Comparison of ENCODE assay signal across 19 cellular contexts in the genomic region with DNA sequence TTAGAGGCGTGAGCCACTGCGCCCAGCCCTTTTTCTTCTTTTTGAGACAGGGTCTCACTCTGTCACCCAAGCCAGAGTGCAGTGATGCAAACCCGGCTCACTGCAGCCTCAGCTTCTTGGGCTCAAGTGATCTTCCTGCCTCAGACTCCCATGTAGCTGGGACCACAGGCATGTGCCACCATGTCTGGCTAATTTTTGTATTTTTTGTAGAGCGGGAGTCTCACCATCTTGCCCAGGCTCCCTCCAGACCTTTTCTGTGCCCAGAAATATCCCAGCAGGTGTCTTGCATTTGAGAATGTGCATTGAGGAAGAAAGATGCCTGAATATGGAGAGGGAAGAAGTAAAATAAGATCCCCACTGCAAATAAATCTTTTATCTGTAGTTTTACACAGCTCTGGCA. TPM values are rescaled to one million over a fixed set of nuclear protein-coding genes. Genes with fewer than 3 reads are reported as not detected.
DNase-seq lines count a peak whose midpoint lies in the region; ATAC-seq and TF ChIP-seq lines count a peak whose summit lies in the region.
"Had no signal": no experiment of that assay in that cellular context is flagged by ENCODE, and none has a peak within 500 bp of the region (broad histone marks: within the 10 kb centered on the region; RNA-seq: fewer than 3 reads in every experiment).

No MANE protein-coding gene starts in this region.

- TF ChIP-seq POLR2A in IMR-90 (IDR thresholded peaks at IDR 0.05; ENCODE audit: low read depth, low read length) = no peak

- CTCF ChIA-PET in IMR-90 (lab: Yijun Ruan, JAX) = no interaction called here

- H4K91ac ChIP-seq in IMR-90 (ENCODE audit: insufficient read depth, low read depth, low read length) = peak overlapping the region; percentile 83

- H3K9me3 ChIP-seq in IMR-90 (ENCODE audit: control insufficient read depth, insufficient read depth, low read length) = no peaks in the 10 kb centered on the region
- no peaks in the 10 kb centered on the region for H3K9me3 ChIP-seq in neural progenitor cell (ENCODE audit: low read depth)
- no peaks in the 10 kb centered on the region for H3K9me3 ChIP-seq in upper lobe of right lung
- H3K9me3 ChIP-seq: left ventricle myocardium inferior, mucosa of descending colon, suprapubic skin had no signal

- H3K56ac ChIP-seq in IMR-90 (ENCODE audit: extremely low read depth, insufficient read depth, low read length) = peak overlapping the region; percentile 82

- no peaks in the 10 kb centered on the region for H3K79me1 ChIP-seq in IMR-90 (ENCODE audit: low read depth in 1 of 2, low read length in 2 of 2)

- H2BK20ac ChIP-seq in IMR-90 (ENCODE audit: low read depth, low read length) = peak overlapping the region; percentile 89

- H2AK9ac ChIP-seq in IMR-90 (replicated peaks; ENCODE audit: low read depth, low read length, poor library complexity) = no peak overlapping the region

- peak overlapping the region; percentile 69 for H3K27ac Mint-ChIP-seq in neural progenitor cell
- H3K27ac Mint-ChIP-seq: activated CD4-positive, alpha-beta T cell treated with anti-CD3 and anti-CD28 coated beads for 36 hours; activated naive CD4-positive, alpha-beta T cell treated with anti-CD3 and anti-CD28 coated beads, Interleukin-2, amount 50 U/mL, for 24 hours had no signal

- peak overlapping the region; percentile 65 to 94 for H4K8ac ChIP-seq in IMR-90 (ENCODE audit: low read depth in 2 of 2, low read length in 2 of 2)

- peaks cover 3% of the 10 kb centered on the region for H3K36me3 Mint-ChIP-seq in neural progenitor cell
- H3K36me3 Mint-ChIP-seq: activated naive CD4-positive, alpha-beta T cell treated with anti-CD3 and anti-CD28 coated beads, Interleukin-2, amount 50 U/mL, for 24 hours had no signal

- H3K4me3 ChIP-seq in IMR-90 (ENCODE audit: insufficient read depth, low read depth, low read length) (no peak overlapping the region), brain microvascular endothelial cell (ENCODE audit: low read depth, low read length) (no peak overlapping the region), neural progenitor cell (no peak overlapping the region), upper lobe of right lung (no peak overlapping the region)
- H3K4me3 ChIP-seq: left ventricle myocardium inferior, mucosa of descending colon, suprapubic skin had no signal

- peak overlapping the region; percentile 82; the same call in 1 of the 2 replicates for H3K23ac ChIP-seq in IMR-90 (ENCODE audit: low read depth, low read length)

- H3K18ac ChIP-seq in IMR-90 (ENCODE audit: low read depth, low read length) = peak overlapping the region; percentile 92

- peak overlapping the region; percentile 86 for H3K14ac ChIP-seq in IMR-90 (replicated peaks; ENCODE audit: low read depth, low read length)

- POLR2A ChIA-PET in IMR-90 (lab: Charles Lee; ENCODE audit: unreplicated experiment) = no interaction called here

- BruUV-seq in IMR-90 (replicated peaks; lab: Mats Ljungman, UMichigan) = no TSS peak

- peak overlapping the region; percentile 43; the same call in 2 of the 3 replicates for H2BK15ac ChIP-seq in IMR-90 (ENCODE audit: low read depth, low read length)

- TF ChIP-seq CTCF in IMR-90 (conservative IDR thresholded peaks at IDR 0.05; ENCODE audit: low read depth, low read length) = no peak
- no peak for TF ChIP-seq CTCF in brain microvascular endothelial cell (IDR thresholded peaks at IDR 0.05; ENCODE audit: low read depth, low read length, missing control alignments)
- TF ChIP-seq CTCF in neural progenitor cell (IDR thresholded peaks at IDR 0.05) = no peak
- no peak for TF ChIP-seq CTCF in upper lobe of right lung (IDR thresholded peaks at IDR 0.05)

- H3K4me1 ChIP-seq in IMR-90 (ENCODE audit: control insufficient read depth, insufficient read depth, low read length) = peaks cover 12% of the 10 kb centered on the region
- H3K4me1 ChIP-seq in neural progenitor cell = no peaks in the 10 kb centered on the region
- no peaks in the 10 kb centered on the region for H3K4me1 ChIP-seq in upper lobe of right lung
- H3K4me1 ChIP-seq: suprapubic skin had no signal

- no peaks in the 10 kb centered on the region for H3K9me3 Mint-ChIP-seq in neural progenitor cell
- H3K9me3 Mint-ChIP-seq: activated naive CD4-positive, alpha-beta T cell treated with anti-CD3 and anti-CD28 coated beads, Interleukin-2, amount 50 U/mL, for 24 hours had no signal

- no peaks in the 10 kb centered on the region for H3K79me2 ChIP-seq in neural progenitor cell (ENCODE audit: low read depth)

- no peak for ATAC-seq in IMR-90 (ENCODE audit: low read depth)
- no peak for ATAC-seq in upper lobe of right lung
- ATAC-seq: activated CD4-positive, alpha-beta T cell treated with anti-CD3 and anti-CD28 coated beads for 36 hours had no signal

- H3K4me1 Mint-ChIP-seq in neural progenitor cell = peaks cover 20% of the 10 kb centered on the region
- H3K4me1 Mint-ChIP-seq: activated CD4-positive, alpha-beta T cell treated with anti-CD3 and anti-CD28 coated beads for 36 hours; activated naive CD4-positive, alpha-beta T cell treated with anti-CD3 and anti-CD28 coated beads, Interleukin-2, amount 50 U/mL, for 24 hours had no signal

- no peak overlapping the region for H3K4me3 Mint-ChIP-seq in neural progenitor cell
- H3K4me3 Mint-ChIP-seq: activated CD4-positive, alpha-beta T cell treated with anti-CD3 and anti-CD28 coated beads for 36 hours; activated naive CD4-positive, alpha-beta T cell treated with anti-CD3 and anti-CD28 coated beads, Interleukin-2, amount 50 U/mL, for 24 hours had no signal

- no peaks in the 10 kb centered on the region for H3K36me3 ChIP-seq in IMR-90 (ENCODE audit: control insufficient read depth, insufficient read depth, low read length)
- no peaks in the 10 kb centered on the region for H3K36me3 ChIP-seq in brain microvascular endothelial cell (replicated peaks)
- no peaks in the 10 kb centered on the region for H3K36me3 ChIP-seq in neural progenitor cell
- H3K36me3 ChIP-seq in upper lobe of right lung = no peaks in the 10 kb centered on the region
- H3K36me3 ChIP-seq: left ventricle myocardium inferior, suprapubic skin had no signal

- dilution Hi-C loops in IMR-90 (cut with HindIII; ENCODE audit: low sequenced_read_pairs, unreplicated experiment) = no loop called here

- in situ Hi-C loops in IMR-90 (cut with MboI; ENCODE audit: low sequenced_read_pairs) (no loop called here), brain microvascular endothelial cell (cut with HindIII; ENCODE audit: low pct_ligation_motif_present, low sequenced_read_pairs) (no loop called here)

- WGBS in IMR-90 (ENCODE audit: extremely low coverage in 2 of 2, insufficient read length in 1 of 2), 2 experiments = 94% methylated on average over 2 of the region's 4 CpGs; no CpG with 5 or more reads in 1 of the 2 experiments

- H3K27ac ChIP-seq in IMR-90 (ENCODE audit: insufficient read depth, low read length) (peak overlapping the region; percentile 94), brain microvascular endothelial cell (peak overlapping the region; percentile 77), neural progenitor cell (no peak overlapping the region), upper lobe of right lung (peak overlapping the region; percentile 11)
- H3K27ac ChIP-seq: left ventricle myocardium inferior, RWPE1, suprapubic skin had no signal

- peak overlapping the region; percentile 68 for H2BK5ac ChIP-seq in IMR-90 (ENCODE audit: low read depth, low read length, poor library complexity, severe bottlenecking)

- H3K9me1 ChIP-seq in IMR-90 (ENCODE audit: insufficient read depth, low read length) = peaks cover 3% of the 10 kb centered on the region; the same call in 1 of the 2 replicates

- peak overlapping the region; percentile 89 for H2AK5ac ChIP-seq in IMR-90 (ENCODE audit: low read depth, low read length)

- peak overlapping the region; percentile 84 for H4K5ac ChIP-seq in IMR-90 (ENCODE audit: low read depth, low read length)

- H3K9ac ChIP-seq in IMR-90 (ENCODE audit: low read depth, low read length) (peak overlapping the region; percentile 50), neural progenitor cell (no peak overlapping the region)

- no peak for TF ChIP-seq RAD21 in IMR-90 (IDR thresholded peaks at IDR 0.05; ENCODE audit: low read length)

- H3K4me2 ChIP-seq in IMR-90 (ENCODE audit: low read depth, low read length) (peak overlapping the region; percentile 31; the same call in 1 of the 2 replicates), neural progenitor cell (no peak overlapping the region)

- peak overlapping the region; percentile 94 for H3K4ac ChIP-seq in IMR-90 (ENCODE audit: low read depth, low read length)

- no peaks in the 10 kb centered on the region for H3F3A ChIP-seq in neural progenitor cell (ENCODE audit: low read depth)

- H2AFZ ChIP-seq in IMR-90 (replicated peaks; ENCODE audit: low read length, poor library complexity) (no peak overlapping the region), neural progenitor cell (replicated peaks) (no peak overlapping the region)

- H3K27me3 ChIP-seq in IMR-90 (ENCODE audit: control insufficient read depth, insufficient read depth, low read length) = no peaks in the 10 kb centered on the region
- H3K27me3 ChIP-seq in brain microvascular endothelial cell (replicated peaks) = no peaks in the 10 kb centered on the region
- no peaks in the 10 kb centered on the region for H3K27me3 ChIP-seq in neural progenitor cell
- H3K27me3 ChIP-seq in upper lobe of right lung = no peaks in the 10 kb centered on the region
- H3K27me3 ChIP-seq: suprapubic skin had no signal

- H3K27me3 Mint-ChIP-seq in neural progenitor cell (ENCODE audit: insufficient read depth, low read depth) = no peaks in the 10 kb centered on the region
- H3K27me3 Mint-ChIP-seq: activated CD4-positive, alpha-beta T cell treated with anti-CD3 and anti-CD28 coated beads for 36 hours; activated naive CD4-positive, alpha-beta T cell treated with anti-CD3 and anti-CD28 coated beads, Interleukin-2, amount 50 U/mL, for 24 hours had no signal

- H2BK120ac ChIP-seq in IMR-90 (ENCODE audit: low read depth, low read length) = peak overlapping the region; percentile 94

- DNase-seq in IMR-90 (no peak), brain microvascular endothelial cell (no peak), neural progenitor cell (ENCODE audit: low spot score) (no peak), upper lobe of right lung (no peak), DMS79 (lab: John Stamatoyannopoulos, UW) (no peak), HT-29 (ENCODE audit: low spot score) (no peak)
- no peak for DNase-seq in stimulated activated CD4-positive, alpha-beta T cell treated with anti-CD3 and anti-CD28 coated beads, Interleukin-15, amount 100 ng/mL, for 24 hours
- DNase-seq: activated CD4-positive, alpha-beta T cell treated with anti-CD3 and anti-CD28 coated beads for 36 hours; head of caudate nucleus; left ventricle myocardium inferior; mucosa of descending colon; NCI-H1105 treated with DMSO at 0.1 percent for 48 hours; NCI-H524; retina had no signal

- intact Hi-C loops in IMR-90 (cut with micrococcal nuclease) (no loop called here), upper lobe of right lung (cut with DNase I) (no loop called here)

- H4K20me1 ChIP-seq in IMR-90 (ENCODE audit: insufficient read depth, low read length) = no peaks in the 10 kb centered on the region
- H4K20me1 ChIP-seq in neural progenitor cell (ENCODE audit: low read depth) = no peaks in the 10 kb centered on the region

RNA-seq across cellular contexts. Expression of a gene that starts 58.7 kb away (rescaled TPM):
- total RNA-seq in IMR-90 (2012; rRNA removed) (not detected in 2 replicates), neural progenitor cell (ENCODE audit: low replicate concordance) (0.07 TPM in 1 of 2 replicates, not detected in the other), upper lobe of right lung (not detected)
- not detected in 2 replicates for polyA plus RNA-seq in IMR-90 (2012; rRNA removed)
- not detected in 2 replicates for polyA plus RNA-seq in IMR-90 (2012; cell fraction: cytosol; rRNA removed)
- polyA plus RNA-seq in IMR-90 (2012; cell fraction: nucleus; rRNA removed; ENCODE audit: low replicate concordance) = 0.02 TPM in 2 replicates
- total RNA-seq in HT-29 (2014; rRNA removed; shearing (Covaris generic)) = not detected in 2 replicates
- total RNA-seq: Daoy, fibroblast of lung, left ventricle myocardium inferior, suprapubic skin had no signal
- polyA plus RNA-seq: fibroblast of lung had no signal
